Comparison of ENCODE assay signal across 10 cellular contexts in the genomic region with DNA sequence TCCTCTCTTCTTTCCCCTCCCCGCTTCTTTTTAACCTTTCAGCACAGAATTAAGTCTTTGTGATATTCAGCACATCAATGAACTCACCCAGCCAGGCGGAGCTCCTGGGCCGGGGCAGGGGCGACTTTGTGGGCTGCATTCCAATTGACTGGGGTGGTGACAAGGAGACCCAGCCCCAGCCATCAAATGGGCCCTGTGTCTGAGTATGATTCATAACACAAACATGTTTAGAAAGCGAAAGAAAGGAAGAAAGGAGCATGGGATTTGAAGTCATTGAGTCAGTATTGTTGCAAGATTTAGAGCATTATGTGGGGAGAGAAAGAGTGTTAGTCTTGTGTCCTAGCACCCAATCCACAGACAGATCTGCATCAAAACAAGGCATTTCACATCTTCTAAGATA.
A peak's percentile ranks its signal among the peaks of the same experiment; 100 is the strongest.
DNase-seq lines count a peak whose midpoint lies in the region; ATAC-seq and TF ChIP-seq lines count a peak whose summit lies in the region.
"Had no signal": no experiment of that assay in that cellular context is flagged by ENCODE, and none has a peak within 500 bp of the region (broad histone marks: within the 10 kb centered on the region; RNA-seq: fewer than 3 reads in every experiment).

No MANE protein-coding gene starts in this region.

- no peaks in the 10 kb centered on the region for H3K27me3 ChIP-seq in stomach
- H3K27me3 ChIP-seq: left lung had no signal

- no peak for TF ChIP-seq POLR2A in stomach (IDR thresholded peaks at IDR 0.05)

- no peaks in the 10 kb centered on the region for H3K36me3 Mint-ChIP-seq in type B pancreatic cell

- H3K4me1 ChIP-seq in stomach = peaks cover 0 to 15% (median 7%) of the 10 kb centered on the region in 4 donors

- no peak for ATAC-seq in HG02642 (IDR thresholded peaks at IDR 0.05; ENCODE audit: poor library complexity, unreplicated experiment)
- ATAC-seq: left lung had no signal

- no peaks in the 10 kb centered on the region for H3K27me3 Mint-ChIP-seq in type B pancreatic cell

- H3K4me1 Mint-ChIP-seq in type B pancreatic cell (ENCODE audit: unreplicated experiment) = peaks cover 20% of the 10 kb centered on the region

- DNase-seq in LHCN-M2 (ENCODE audit: low read depth) (peak; percentile 69), dermis blood vessel endothelial cell (peak; percentile 47), kidney glomerular epithelial cell (lab: John Stamatoyannopoulos, UW) (peak; percentile 30), type B pancreatic cell (ENCODE audit: extremely low spot score, unreplicated experiment) (no peak), stomach (no peak), DMS79 (lab: John Stamatoyannopoulos, UW) (no peak)
- DNase-seq: activated CD4-positive, CD25-positive, alpha-beta regulatory T cell treated with anti-CD3 and anti-CD28 coated beads, Interleukin-2, amount 50 U/mL, for 72 hours; left lung; stimulated activated CD4-positive, alpha-beta T cell treated with anti-CD3 and anti-CD28 coated beads, Interleukin-4, amount 100 ng/mL, for 1 hour had no signal

- H3K9me3 ChIP-seq in stomach = no peaks in the 10 kb centered on the region
- H3K9me3 ChIP-seq: left lung had no signal

- H3K9me3 Mint-ChIP-seq in type B pancreatic cell = peaks cover 3% of the 10 kb centered on the region

- H3K27ac Mint-ChIP-seq in type B pancreatic cell = peak overlapping the region; percentile 53

- TF ChIP-seq EP300 in stomach (IDR thresholded peaks at IDR 0.05) = no peak

- H3K4me3 Mint-ChIP-seq in type B pancreatic cell = peak overlapping the region; percentile 58

- peak overlapping the region in 1 of 5 donors; percentile 18 for H3K27ac ChIP-seq in stomach
- H3K27ac ChIP-seq: left lung had no signal

- no peak overlapping the region for H3K4me3 ChIP-seq in stomach
- H3K4me3 ChIP-seq: left lung had no signal

- H3K36me3 ChIP-seq in stomach = no peaks in the 10 kb centered on the region
- H3K36me3 ChIP-seq: left lung had no signal

- intact Hi-C loops in stomach (cut with DNase I; ENCODE audit: low total_unique reads) = no loop called here

- 42 to 50% (median 46%) methylated on average over 5 of the region's 5 CpGs for WGBS in stomach, 5 donors

- no peak for TF ChIP-seq CTCF in type B pancreatic cell (conservative IDR thresholded peaks at IDR 0.05)
- TF ChIP-seq CTCF in stomach (IDR thresholded peaks at IDR 0.05) = no peak

Comparison
In these comparisons a context has a peak if more than half of its experiments do, and no peak if none do; other contexts are left out.
1. DNase-seq: peak in LHCN-M2 (single experiment), dermis blood vessel endothelial cell (single experiment) and kidney glomerular epithelial cell (single experiment); none in type B pancreatic cell (single experiment), stomach (single experiment) and DMS79 (single experiment).